13 cellular contexts compared by ENCODE assay signal in genomic region chr17:28045304-28045703, GRCh38. TPM values are rescaled to one million over a fixed set of nuclear protein-coding genes. Genes with fewer than 3 reads are reported as not detected.
DNase-seq lines count a peak whose midpoint lies in the region; ATAC-seq and TF ChIP-seq lines count a peak whose summit lies in the region.
"Had no signal": no experiment of that assay in that cellular context is flagged by ENCODE, and none has a peak within 500 bp of the region (broad histone marks: within the 10 kb centered on the region; RNA-seq: fewer than 3 reads in every experiment).

No MANE protein-coding gene starts in this region.

- H3K9ac ChIP-seq in PC-3 (ENCODE audit: low read length), result no peak overlapping the region
- no peak overlapping the region for H3K9ac ChIP-seq in iPS-18a (ENCODE audit: low read length)

- H3K4me1 Mint-ChIP-seq in activated T-cell treated with anti-CD3 and anti-CD28 coated beads, Interleukin-2, amount 50 U/mL, for 24 hours (ENCODE audit: low read depth), result peaks cover 80% of the 10 kb centered on the region
- H3K4me1 Mint-ChIP-seq in stimulated activated effector memory CD8-positive, alpha-beta T cell treated with anti-CD3 and anti-CD28 coated beads, Interleukin-12 subunit alpha, Interleukin-12 subunit beta, amount 100 ng/mL, for 72 hours, result peaks cover 58% of the 10 kb centered on the region

- no peak overlapping the region for H3K27ac Mint-ChIP-seq in activated T-cell treated with anti-CD3 and anti-CD28 coated beads, Interleukin-2, amount 50 U/mL, for 24 hours
- H3K27ac Mint-ChIP-seq in stimulated activated effector memory CD8-positive, alpha-beta T cell treated with anti-CD3 and anti-CD28 coated beads, Interleukin-12 subunit alpha, Interleukin-12 subunit beta, amount 100 ng/mL, for 72 hours, result no peak overlapping the region

- H3K27ac ChIP-seq in PC-3 (ENCODE audit: low read length) (no peak overlapping the region), iPS-18a (ENCODE audit: low read length) (no peak overlapping the region), caudate nucleus (ENCODE audit: low read depth, low read length) (no peak overlapping the region), left lung (no peak overlapping the region)
- H3K27ac ChIP-seq: tibial artery had no signal

- H3K9me2 ChIP-seq in PC-3 (replicated peaks; ENCODE audit: low read length), result no peaks in the 10 kb centered on the region

- H4K20me1 ChIP-seq in PC-3 (ENCODE audit: low read length), result peaks cover 13% of the 10 kb centered on the region; the same call in 1 of the 2 replicates

- peaks cover 85% of the 10 kb centered on the region for H3K79me2 ChIP-seq in PC-3 (ENCODE audit: low read length)

- H3K9me3 Mint-ChIP-seq in activated T-cell treated with anti-CD3 and anti-CD28 coated beads, Interleukin-2, amount 50 U/mL, for 24 hours, result no peaks in the 10 kb centered on the region
- H3K9me3 Mint-ChIP-seq in stimulated activated effector memory CD8-positive, alpha-beta T cell treated with anti-CD3 and anti-CD28 coated beads, Interleukin-12 subunit alpha, Interleukin-12 subunit beta, amount 100 ng/mL, for 72 hours, result no peaks in the 10 kb centered on the region

- POLR2A ChIA-PET in PC-3 (lab: Charles Lee; ENCODE audit: unreplicated experiment), result no interaction called here

- H3K4me3 ChIP-seq in PC-3 (ENCODE audit: low read length) (peak overlapping the region; percentile 82), iPS-18a (ENCODE audit: low read length) (peak overlapping the region; percentile 23), left lung (no peak overlapping the region)
- H3K4me3 ChIP-seq: tibial artery had no signal

- intact Hi-C loops in PC-3 (cut with micrococcal nuclease) (loop anchor here (5.0 to 10.0 kb wide), 2 partner anchors 62 to 129 kb away; no protein-coding TSS in a partner anchor), left lung (cut with DNase I) (no loop called here)

- H2AFZ ChIP-seq in PC-3 (ENCODE audit: low read length), result no peak overlapping the region

- H3K4me3 Mint-ChIP-seq in activated T-cell treated with anti-CD3 and anti-CD28 coated beads, Interleukin-2, amount 50 U/mL, for 24 hours, result peak overlapping the region; percentile 10
- peak overlapping the region; percentile 22 for H3K4me3 Mint-ChIP-seq in stimulated activated effector memory CD8-positive, alpha-beta T cell treated with anti-CD3 and anti-CD28 coated beads, Interleukin-12 subunit alpha, Interleukin-12 subunit beta, amount 100 ng/mL, for 72 hours

- BruUV-seq in PC-3 (replicated peaks; lab: Mats Ljungman, UMichigan), result no TSS peak

- no peaks in the 10 kb centered on the region for H3K36me3 ChIP-seq in PC-3 (ENCODE audit: low read depth, low read length)
- no peaks in the 10 kb centered on the region for H3K36me3 ChIP-seq in iPS-18a (ENCODE audit: control insufficient read depth, low read depth, low read length)
- no peaks in the 10 kb centered on the region for H3K36me3 ChIP-seq in left lung
- H3K36me3 ChIP-seq: heart left ventricle, tibial artery had no signal

- TF ChIP-seq CTCF in PC-3 (conservative IDR thresholded peaks at IDR 0.05; ENCODE audit: low read depth, low read length) (no peak), left lung (IDR thresholded peaks at IDR 0.05) (no peak)

- peak overlapping the region; percentile 73 for H3K4me2 ChIP-seq in PC-3 (ENCODE audit: low read length)

- H3K27me3 Mint-ChIP-seq in activated T-cell treated with anti-CD3 and anti-CD28 coated beads, Interleukin-2, amount 50 U/mL, for 24 hours, result no peaks in the 10 kb centered on the region

- H3K36me3 Mint-ChIP-seq in activated T-cell treated with anti-CD3 and anti-CD28 coated beads, Interleukin-2, amount 50 U/mL, for 24 hours (ENCODE audit: low read depth), result peaks cover 29% of the 10 kb centered on the region
- peaks cover 17% of the 10 kb centered on the region for H3K36me3 Mint-ChIP-seq in stimulated activated effector memory CD8-positive, alpha-beta T cell treated with anti-CD3 and anti-CD28 coated beads, Interleukin-12 subunit alpha, Interleukin-12 subunit beta, amount 100 ng/mL, for 72 hours

- H3F3A ChIP-seq in PC-3 (ENCODE audit: low read length, unreplicated experiment), result no peaks in the 10 kb centered on the region

- no peaks in the 10 kb centered on the region for H3K9me3 ChIP-seq in PC-3 (ENCODE audit: low read length)
- no peaks in the 10 kb centered on the region for H3K9me3 ChIP-seq in iPS-18a (ENCODE audit: control insufficient read depth, low read depth, low read length)
- no peaks in the 10 kb centered on the region for H3K9me3 ChIP-seq in left lung
- H3K9me3 ChIP-seq: heart left ventricle, tibial artery had no signal

- H3K27me3 ChIP-seq in PC-3 (ENCODE audit: low read length) (no peaks in the 10 kb centered on the region), iPS-18a (ENCODE audit: control insufficient read depth, insufficient read depth, low read length) (no peaks in the 10 kb centered on the region), left lung (no peaks in the 10 kb centered on the region)
- H3K27me3 ChIP-seq: heart left ventricle, tibial artery had no signal

- CTCF ChIA-PET in PC-3 (lab: Charles Lee), result no interaction called here

- ATAC-seq in PC-3, result no peak
- no peak for ATAC-seq in stimulated activated effector memory CD8-positive, alpha-beta T cell treated with anti-CD3 and anti-CD28 coated beads, Interleukin-12 subunit alpha, Interleukin-12 subunit beta, amount 100 ng/mL, for 72 hours
- ATAC-seq in left lung, result no peak
- ATAC-seq: heart left ventricle had no signal

- no peak for DNase-seq in activated T-cell treated with anti-CD3 and anti-CD28 coated beads, Interleukin-2, amount 50 U/mL, for 24 hours
- DNase-seq in activated T-cell treated with anti-CD3 and anti-CD28 coated beads, Interleukin-2, amount 50 U/mL, for 48 hours, result no peak
- no peak for DNase-seq in PC-3
- no peak for DNase-seq in stimulated activated effector memory CD8-positive, alpha-beta T cell treated with anti-CD3 and anti-CD28 coated beads, Interleukin-12 subunit alpha, Interleukin-12 subunit beta, amount 100 ng/mL, for 72 hours (ENCODE audit: low spot score in 2 of 2)
- DNase-seq in caudate nucleus (lab: John Stamatoyannopoulos, UW), result no peak
- DNase-seq in HUDEP-2 (lab: John Stamatoyannopoulos, UW; ENCODE audit: unreplicated experiment in 76 of 76), result no peak
- DNase-seq in left lung, result no peak
- DNase-seq: effector CD8-positive, alpha-beta T cell; heart left ventricle; retina; RPMI8226; tibial artery had no signal

- H3K4me1 ChIP-seq in PC-3 (ENCODE audit: insufficient read depth, low read length) (peaks cover 32% of the 10 kb centered on the region), iPS-18a (ENCODE audit: control insufficient read depth, low read depth, low read length) (peaks cover 58% of the 10 kb centered on the region), left lung (peaks cover 11 to 56% of the 10 kb centered on the region in 2 donors)

RNA-seq across cellular contexts. Expression of gene NLK, which starts 2.8 kb away (rescaled TPM):
- 14.9 and 16.3 TPM in 2 replicates for total RNA-seq in PC-3 (2014; rRNA removed)
- 10 to 100 TPM; 19.1 to 21.3 TPM for total RNA-seq in left lung

Comparison
In these comparisons a context has a peak if more than half of its experiments do, and no peak if none do; other contexts are left out.
1. H3K4me3 ChIP-seq: peak in PC-3 (single experiment) and iPS-18a (single experiment); none in left lung (0 of 2).